ENCODE assay signal across 17 cellular contexts in the genomic region with DNA sequence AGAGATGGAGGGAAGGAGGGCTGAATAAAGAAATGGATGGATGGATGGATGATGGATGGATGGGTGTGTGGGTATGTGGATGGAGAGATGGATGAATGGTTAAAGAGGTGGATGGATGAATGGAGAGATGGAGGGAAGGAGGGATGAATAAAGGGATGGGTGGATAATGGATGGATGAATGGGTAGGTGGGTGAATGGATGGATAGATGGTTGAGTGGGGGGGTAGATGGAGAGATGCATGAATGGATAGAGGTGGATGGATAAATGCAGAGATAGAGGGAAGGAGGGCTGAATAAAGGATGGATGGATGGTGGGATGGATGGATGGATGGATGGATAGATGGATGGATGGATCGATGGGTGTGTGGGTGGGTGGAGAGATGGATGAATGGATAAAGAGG.
DNase-seq lines count a peak whose midpoint lies in the region; ATAC-seq, FAIRE-seq and TF ChIP-seq lines count a peak whose summit lies in the region.
"Had no signal": no experiment of that assay in that cellular context is flagged by ENCODE, and none has a peak within 500 bp of the region (broad histone marks: within the 10 kb centered on the region; RNA-seq: fewer than 3 reads in every experiment).

No MANE protein-coding gene starts in this region.

- H3K4me2 ChIP-seq in HepG2 (ENCODE audit: low read depth, low read length), result no peak overlapping the region

- peaks cover 6 to 60% of the 10 kb centered on the region in 2 experiments; a peak in 4 of 5 replicates for H3K27me3 ChIP-seq in HepG2 (ENCODE audit: control insufficient read depth in 1 of 2, insufficient read depth in 2 of 2, low read length in 2 of 2)
- no peaks in the 10 kb centered on the region for H3K27me3 ChIP-seq in right lobe of liver
- H3K27me3 ChIP-seq: BE2C had no signal

- H3K27ac ChIP-seq in HepG2 (ENCODE audit: extremely low read length, insufficient read depth, low read length), result no peak overlapping the region
- no peak overlapping the region for H3K27ac ChIP-seq in right lobe of liver
- H3K27ac ChIP-seq in HEK293 (ENCODE audit: extremely low read depth, low read depth, low read length), result no peak overlapping the region

- peaks cover 11% of the 10 kb centered on the region for H3K4me1 Mint-ChIP-seq in endothelial cell (ENCODE audit: unreplicated experiment)
- peaks cover 20% of the 10 kb centered on the region for H3K4me1 Mint-ChIP-seq in stimulated activated effector memory CD8-positive, alpha-beta T cell treated with anti-CD3 and anti-CD28 coated beads, Interleukin-12 subunit alpha, Interleukin-12 subunit beta, amount 100 ng/mL, for 72 hours

- no peak for FAIRE-seq in HepG2 (lab: Jason Lieb, UNC)
- FAIRE-seq: A204.1, GM12892, GM18507 had no signal

- H3K4me1 ChIP-seq in HepG2 (ENCODE audit: insufficient read depth, low read length) (no peaks in the 10 kb centered on the region), right lobe of liver (no peaks in the 10 kb centered on the region), HEK293 (ENCODE audit: control insufficient read depth, insufficient read depth, low read length) (no peaks in the 10 kb centered on the region)
- H3K4me1 ChIP-seq: BE2C, HAP-1 had no signal

- TF ChIP-seq EP300 in HepG2 (IDR thresholded peaks at IDR 0.05; ENCODE audit: low read depth in 2 of 2, low read length in 2 of 2) (no peak), HepG2 (CRISPR knock-in tag; IDR thresholded peaks at IDR 0.05; ENCODE audit: borderline replicate concordance) (no peak)

- peaks cover 18% of the 10 kb centered on the region for H3K27me3 Mint-ChIP-seq in endothelial cell (ENCODE audit: unreplicated experiment)
- H3K27me3 Mint-ChIP-seq: CD4-positive, alpha-beta memory T cell had no signal

- POLR2A ChIA-PET in HepG2 (lab: Yijun Ruan, JAX) (no interaction called here), HEK293 (lab: Yijun Ruan, JAX) (no interaction called here)

- H3K4me3 Mint-ChIP-seq in endothelial cell (ENCODE audit: unreplicated experiment), result peak overlapping the region; percentile 1
- no peak overlapping the region for H3K4me3 Mint-ChIP-seq in stimulated activated effector memory CD8-positive, alpha-beta T cell treated with anti-CD3 and anti-CD28 coated beads, Interleukin-12 subunit alpha, Interleukin-12 subunit beta, amount 100 ng/mL, for 72 hours
- H3K4me3 Mint-ChIP-seq: CD4-positive, alpha-beta memory T cell had no signal

- in situ Hi-C loops in HepG2 (cut with HindIII; ENCODE audit: extremely low pct_ligation_motif_present, low pct_unique_long_range_greater_than_20kb), result no loop called here

- DNase-seq in HepG2 (ENCODE audit: low spot score) (no peak), right lobe of liver (no peak), endothelial cell (ENCODE audit: low spot score) (no peak), NCI-H526 (lab: John Stamatoyannopoulos, UW) (no peak)
- DNase-seq in stimulated activated effector memory CD8-positive, alpha-beta T cell treated with anti-CD3 and anti-CD28 coated beads, Interleukin-12 subunit alpha, Interleukin-12 subunit beta, amount 100 ng/mL, for 72 hours (ENCODE audit: low spot score in 2 of 2), result no peak
- DNase-seq: ACHN; BE2C; CD4-positive, alpha-beta memory T cell; DMS153; DMS79; GDM1 had no signal

- intact Hi-C loops in HepG2 (cut with micrococcal nuclease; ENCODE audit: unreplicated experiment) (no loop called here), right lobe of liver (cut with DNase I) (no loop called here)

- peaks cover 4% of the 10 kb centered on the region for H3K9me3 Mint-ChIP-seq in endothelial cell (ENCODE audit: unreplicated experiment)
- peaks cover 5% of the 10 kb centered on the region for H3K9me3 Mint-ChIP-seq in stimulated activated effector memory CD8-positive, alpha-beta T cell treated with anti-CD3 and anti-CD28 coated beads, Interleukin-12 subunit alpha, Interleukin-12 subunit beta, amount 100 ng/mL, for 72 hours

- H3K9ac ChIP-seq in HepG2 (ENCODE audit: insufficient read depth, low read depth, low read length), result no peak overlapping the region

- H3K9me3 ChIP-seq in HepG2 (ENCODE audit: low read length) (peaks cover 10% of the 10 kb centered on the region), right lobe of liver (no peaks in the 10 kb centered on the region), HEK293 (ENCODE audit: control insufficient read depth, insufficient read depth, low read depth, low read length) (no peaks in the 10 kb centered on the region)
- H3K9me3 ChIP-seq: BE2C, HAP-1 had no signal

- TF ChIP-seq RAD21 in HepG2 (CRISPR knock-in tag; IDR thresholded peaks at IDR 0.05), result no peak

- H2AFZ ChIP-seq in HepG2 (ENCODE audit: low read length), result no peak overlapping the region

- peak overlapping the region; percentile 39 for H3K27ac Mint-ChIP-seq in endothelial cell (ENCODE audit: unreplicated experiment)
- no peak overlapping the region for H3K27ac Mint-ChIP-seq in stimulated activated effector memory CD8-positive, alpha-beta T cell treated with anti-CD3 and anti-CD28 coated beads, Interleukin-12 subunit alpha, Interleukin-12 subunit beta, amount 100 ng/mL, for 72 hours

- TF ChIP-seq CTCF in HepG2 (CRISPR knock-in tag; IDR thresholded peaks at IDR 0.05), result no peak
- no peak for TF ChIP-seq CTCF in right lobe of liver (IDR thresholded peaks at IDR 0.05)
- no peak for TF ChIP-seq CTCF in HEK293 (tag by site-specific recombination; IDR thresholded peaks at IDR 0.05)
- TF ChIP-seq CTCF in endothelial cell (IDR thresholded peaks at IDR 0.05; ENCODE audit: unreplicated experiment), result no peak

- BruUV-seq in HepG2 (replicated peaks; lab: Mats Ljungman, UMichigan), result no TSS peak

- whole genome bisulfite sequencing in HepG2 (ENCODE audit: low lambda C conversion rate), result 43% methylated on average over 1 of the region's 1 CpG
- 89% methylated on average over 1 of the region's 1 CpG for WGBS in right lobe of liver (ENCODE audit: insufficient coverage, low coverage, low lambda C conversion rate, missing lambda C conversion rate)

- no peak overlapping the region for H3K4me3 ChIP-seq in HepG2 (replicated peaks in 1 of 3; ENCODE audit: insufficient read depth in 1 of 3, low read depth in 2 of 3, low read length in 3 of 3)
- H3K4me3 ChIP-seq in right lobe of liver, result no peak overlapping the region
- no peak overlapping the region for H3K4me3 ChIP-seq in HEK293 (ENCODE audit: low read depth, low read length)
- H3K4me3 ChIP-seq: HAP-1 had no signal

- CTCF ChIA-PET in HepG2 (lab: Yijun Ruan, JAX; ENCODE audit: low intra/inter-chr PET ratio, low total read pairs), result no interaction called here
- CTCF ChIA-PET in HEK293 (lab: Yijun Ruan, JAX), result interaction anchor here (1.1 kb wide), 1 partner anchor 78 kb away, joined by 5 read pairs; no protein-coding TSS in a partner anchor

- ATAC-seq in HepG2 (no peak), right lobe of liver (no peak), GM21619 (IDR thresholded peaks at IDR 0.05; ENCODE audit: unreplicated experiment) (no peak)
- ATAC-seq in stimulated activated effector memory CD8-positive, alpha-beta T cell treated with anti-CD3 and anti-CD28 coated beads, Interleukin-12 subunit alpha, Interleukin-12 subunit beta, amount 100 ng/mL, for 72 hours, result no peak

- H4K20me1 ChIP-seq in HepG2 (ENCODE audit: insufficient read depth, low read length), result 0 out of 2 replicates have a peak, but pooled peaks cover 5% of the 10 kb centered on the region

- H3K36me3 ChIP-seq in HepG2 (replicated peaks in 1 of 2; ENCODE audit: control insufficient read depth in 1 of 2, insufficient read depth in 2 of 2, low read length in 2 of 2), result no peaks in the 10 kb centered on the region
- no peaks in the 10 kb centered on the region for H3K36me3 ChIP-seq in right lobe of liver
- H3K36me3 ChIP-seq in HEK293 (ENCODE audit: control insufficient read depth in 2 of 2, insufficient read depth in 1 of 2, low read length in 2 of 2), result no peaks in the 10 kb centered on the region
- H3K36me3 ChIP-seq: BE2C, HAP-1 had no signal

- H3K36me3 Mint-ChIP-seq in endothelial cell (ENCODE audit: low read depth, unreplicated experiment), result peaks cover 16% of the 10 kb centered on the region
- H3K36me3 Mint-ChIP-seq in stimulated activated effector memory CD8-positive, alpha-beta T cell treated with anti-CD3 and anti-CD28 coated beads, Interleukin-12 subunit alpha, Interleukin-12 subunit beta, amount 100 ng/mL, for 72 hours, result no peaks in the 10 kb centered on the region

- H3K79me2 ChIP-seq in HepG2 (ENCODE audit: insufficient read depth, low read length), result no peaks in the 10 kb centered on the region

- no peak for TF ChIP-seq POLR2A in HepG2 (IDR thresholded peaks at IDR 0.05; ENCODE audit: insufficient read depth in 1 of 2, low read depth in 2 of 2, low read length in 2 of 2)
- no peak for TF ChIP-seq POLR2A in right lobe of liver (IDR thresholded peaks at IDR 0.05)

TF ChIP-seq in HepG2, 621 proteins besides CTCF, POLR2A, EP300 and RAD21:
- TF ChIP-seq, protein P1, sequence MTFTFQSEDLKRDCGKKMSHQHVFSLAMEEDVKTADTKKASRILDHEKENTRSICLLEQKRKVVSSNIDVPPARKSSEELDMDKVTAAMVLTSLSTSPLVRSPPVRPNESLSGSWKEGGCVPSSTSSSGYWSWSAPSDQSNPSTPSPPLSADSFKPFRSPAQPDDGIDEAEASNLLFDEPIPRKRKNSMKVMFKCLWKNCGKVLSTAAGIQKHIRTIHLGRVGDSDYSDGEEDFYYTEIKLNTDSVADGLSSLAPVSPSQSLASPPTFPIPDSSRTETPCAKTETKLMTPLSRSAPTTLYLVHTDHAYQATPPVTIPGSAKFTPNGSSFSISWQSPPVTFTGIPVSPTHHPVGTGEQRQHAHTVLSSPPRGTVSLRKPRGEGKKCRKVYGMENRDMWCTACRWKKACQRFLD (CRISPR knock-in tag; IDR thresholded peaks at IDR 0.05; ENCODE audit: borderline replicate concordance), result no peak
- TF ChIP-seq FOXA1 (IDR thresholded peaks at IDR 0.05) (peak; percentile 7; the same call in 1 of the 2 replicates), FOXA1 (CRISPR knock-in tag; IDR thresholded peaks at IDR 0.05) (no peak)

TF ChIP-seq in HEK293, 187 proteins besides CTCF, POLR2A, EP300 and RAD21:
- peak; percentile 95 for TF ChIP-seq ZNF366 (tag by site-specific recombination; conservative IDR thresholded peaks at IDR 0.05)
- TF ChIP-seq, protein P2, sequence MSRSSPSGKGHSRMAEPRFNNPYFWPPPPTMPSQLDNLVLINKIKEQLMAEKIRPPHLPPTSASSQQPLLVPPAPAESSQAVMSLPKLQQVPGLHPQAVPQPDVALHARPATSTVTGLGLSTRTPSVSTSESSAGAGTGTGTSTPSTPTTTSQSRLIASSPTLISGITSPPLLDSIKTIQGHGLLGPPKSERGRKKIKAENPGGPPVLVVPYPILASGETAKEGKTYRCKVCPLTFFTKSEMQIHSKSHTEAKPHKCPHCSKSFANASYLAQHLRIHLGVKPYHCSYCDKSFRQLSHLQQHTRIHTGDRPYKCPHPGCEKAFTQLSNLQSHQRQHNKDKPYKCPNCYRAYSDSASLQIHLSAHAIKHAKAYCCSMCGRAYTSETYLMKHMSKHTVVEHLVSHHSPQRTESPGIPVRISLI (tag by site-specific recombination; IDR thresholded peaks at IDR 0.05), result no peak
- TF ChIP-seq ZBTB17 (tag by site-specific recombination; IDR thresholded peaks at IDR 0.05), result peak; percentile 64; the same call in 1 of the 2 replicates
